In genomic region chr9:97984188-97985057, GRCh38 we compare ENCODE assay signal across 8 cellular contexts. TPM values are rescaled to one million over a fixed set of nuclear protein-coding genes. Genes with fewer than 3 reads are reported as not detected.
DNase-seq lines count a peak whose midpoint lies in the region; ATAC-seq lines count a peak whose summit lies in the region.

No MANE protein-coding gene starts in this region.

- peak; percentile 70 for DNase-seq in COLO829 (ENCODE audit: low spot score)
- peak; percentile 80 for DNase-seq in HuH-7.5 (ENCODE audit: low spot score)
- peak; percentile 65 for DNase-seq in SK-MEL-5 (ENCODE audit: low read depth, low spot score)
- DNase-seq in activated naive CD4-positive, alpha-beta T cell treated with anti-CD3 and anti-CD28 coated beads, Interleukin-2, amount 50 U/mL, for 16 hours = peak; percentile 87
- DNase-seq in germinal center (ENCODE audit: low spot score) = peak; percentile 76
- DNase-seq in nucleus accumbens (lab: John Stamatoyannopoulos, UW) = peak in 53 of 56 donors; percentile 5 to 93 (median 65)
- DNase-seq in substantia nigra (lab: John Stamatoyannopoulos, UW) = peak in 45 of 49 donors; percentile 23 to 89 (median 65)

- ATAC-seq in GM19463 (IDR thresholded peaks at IDR 0.05; ENCODE audit: unreplicated experiment) = peak; percentile 27

- in situ Hi-C loops in SK-MEL-5 (cut with HindIII; ENCODE audit: low pct_unique_long_range_greater_than_20kb, low sequenced_read_pairs) = no loop called here

- H3K27ac ChIP-seq in substantia nigra (ENCODE audit: low read depth, low read length, poor library complexity, severe bottlenecking) = peak overlapping the region; percentile 98

RNA-seq across cellular contexts. Expression of gene ANP32B, which starts 1.3 kb away (rescaled TPM):
- total RNA-seq in SK-MEL-5 (2014; rRNA removed; shearing (Covaris generic)) = 13.6 and 14.4 TPM in 2 replicates
- 124 and 130 TPM in 2 replicates for polyA plus RNA-seq in SK-MEL-5 (2015; cell fraction: cytosol; rRNA removed)
- polyA plus RNA-seq in SK-MEL-5 (2015; cell fraction: nucleus; rRNA removed) = 25.6 and 30.5 TPM in 2 replicates

RNA-seq across cellular contexts. Expression of gene HEMGN, which starts 46.5 kb away (rescaled TPM):
- not detected in 2 replicates for total RNA-seq in SK-MEL-5 (2014; rRNA removed; shearing (Covaris generic))
- polyA plus RNA-seq in SK-MEL-5 (2015; cell fraction: cytosol; rRNA removed) = not detected in 2 replicates
- not detected in 2 replicates for polyA plus RNA-seq in SK-MEL-5 (2015; cell fraction: nucleus; rRNA removed)

Comparison
In these comparisons a context has a peak if more than half of its experiments do, and no peak if none do; other contexts are left out.
1. Peak in every context shown above with its lines: DNase-seq, ATAC-seq and H3K27ac ChIP-seq.